Comparison of ENCODE assay signal across 14 cellular contexts in the genomic region with DNA sequence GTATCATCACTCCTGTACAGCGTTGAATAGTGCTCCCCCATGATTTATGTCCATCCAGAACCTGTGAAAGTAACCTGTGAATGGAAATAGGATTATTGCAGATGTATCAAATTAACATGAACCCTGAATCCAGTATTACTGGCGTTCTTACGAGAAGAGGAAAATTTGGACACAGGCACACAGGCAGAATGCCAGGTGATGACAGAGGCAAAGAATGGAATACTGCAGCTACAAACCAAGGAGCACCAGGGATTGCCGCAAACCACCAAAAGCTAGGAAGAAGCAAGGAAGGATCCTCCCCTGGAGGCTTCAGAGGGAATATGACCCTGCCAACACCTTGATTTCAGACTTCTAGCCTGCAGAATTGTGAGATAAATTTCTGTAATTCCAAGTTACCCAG.
DNase-seq lines count a peak whose midpoint lies in the region; ATAC-seq and TF ChIP-seq lines count a peak whose summit lies in the region.
"Had no signal": no experiment of that assay in that cellular context is flagged by ENCODE, and none has a peak within 500 bp of the region (broad histone marks: within the 10 kb centered on the region; RNA-seq: fewer than 3 reads in every experiment).

No MANE protein-coding gene starts in this region.

- H3K4me1 Mint-ChIP-seq in endodermal cell (peaks cover 6% of the 10 kb centered on the region), nephron progenitor cell (peaks cover 35% of the 10 kb centered on the region)

- TF ChIP-seq CTCF in endodermal cell (conservative IDR thresholded peaks at IDR 0.05), result peak; percentile 17
- TF ChIP-seq CTCF in right atrium auricular region (IDR thresholded peaks at IDR 0.05), result no peak
- no peak for TF ChIP-seq CTCF in testis (IDR thresholded peaks at IDR 0.05)
- TF ChIP-seq CTCF in nephron progenitor cell (IDR thresholded peaks at IDR 0.05), result no peak

- DNase-seq in MG63 (peak; percentile 61), endodermal cell (no peak), right atrium auricular region (ENCODE audit: low spot score) (peak; percentile 83), testis (peak; percentile 58), nephron progenitor cell (no peak), NCI-H1048 (lab: John Stamatoyannopoulos, UW) (no peak)
- no peak for DNase-seq in activated CD8-positive, alpha-beta memory T cell treated with anti-CD3 and anti-CD28 coated beads, Interleukin-2, amount 50 U/mL, for 4 hours
- DNase-seq: activated B cell treated with CpG ODN at 0.5 μM for 24 hours, DND-41, esophagus squamous epithelium, NCI-H1092 treated with DMSO at 0.1 percent for 48 hours, upper lobe of left lung had no signal

- H3K27ac ChIP-seq in endodermal cell (ENCODE audit: low read depth, low read length) (no peak overlapping the region), right atrium auricular region (peak overlapping the region; percentile 68 to 91), testis (no peak overlapping the region)
- H3K27ac ChIP-seq: upper lobe of left lung had no signal

- no peaks in the 10 kb centered on the region for H3K4me1 ChIP-seq in endodermal cell (ENCODE audit: control insufficient read depth, insufficient read depth, low read length)
- peaks cover 0 to 47% of the 10 kb centered on the region in 2 donors for H3K4me1 ChIP-seq in right atrium auricular region
- no peaks in the 10 kb centered on the region for H3K4me1 ChIP-seq in testis

- H3K27ac Mint-ChIP-seq in endodermal cell (no peak overlapping the region), nephron progenitor cell (no peak overlapping the region)
- H3K27ac Mint-ChIP-seq: activated B cell treated with CpG ODN at 0.5 μM for 24 hours; activated naive CD4-positive, alpha-beta T cell treated with anti-CD3 and anti-CD28 coated beads, Interleukin-2, amount 50 U/mL, for 24 hours had no signal

- 66 to 100% methylated on average over 2 to 3 of the region's 4 CpGs for WGBS in endodermal cell (ENCODE audit: insufficient coverage in 1 of 2, insufficient read length in 1 of 2), 2 experiments
- WGBS in testis, 2 donors, result 53 to 78% methylated on average over 4 of the region's 4 CpGs

- intact Hi-C loops in testis (cut with DNase I; ENCODE audit: low total_unique reads), result no loop called here

- no peaks in the 10 kb centered on the region for H3K36me3 ChIP-seq in MG63
- no peaks in the 10 kb centered on the region for H3K36me3 ChIP-seq in endodermal cell (ENCODE audit: control insufficient read depth, insufficient read depth, low read length)
- H3K36me3 ChIP-seq in right atrium auricular region, result no peaks in the 10 kb centered on the region
- H3K36me3 ChIP-seq in testis (ENCODE audit: low read depth, missing control alignments), result no peaks in the 10 kb centered on the region
- H3K36me3 ChIP-seq: esophagus squamous epithelium, upper lobe of left lung had no signal

- H3K9ac ChIP-seq in endodermal cell (ENCODE audit: extremely low read depth, low read length, poor library complexity, severe bottlenecking), result no peak overlapping the region

- H3K4me3 Mint-ChIP-seq in endodermal cell (no peak overlapping the region), nephron progenitor cell (no peak overlapping the region)
- H3K4me3 Mint-ChIP-seq: activated B cell treated with CpG ODN at 0.5 μM for 24 hours; activated naive CD4-positive, alpha-beta T cell treated with anti-CD3 and anti-CD28 coated beads, Interleukin-2, amount 50 U/mL, for 24 hours had no signal

- H3K9me3 Mint-ChIP-seq in endodermal cell, result no peaks in the 10 kb centered on the region
- peaks cover 9% of the 10 kb centered on the region for H3K9me3 Mint-ChIP-seq in nephron progenitor cell
- H3K9me3 Mint-ChIP-seq: activated B cell treated with CpG ODN at 0.5 μM for 24 hours; activated naive CD4-positive, alpha-beta T cell treated with anti-CD3 and anti-CD28 coated beads, Interleukin-2, amount 50 U/mL, for 24 hours had no signal

- H3K27me3 Mint-ChIP-seq in endodermal cell (ENCODE audit: insufficient read depth), result peaks cover 42% of the 10 kb centered on the region
- no peaks in the 10 kb centered on the region for H3K27me3 Mint-ChIP-seq in nephron progenitor cell (ENCODE audit: low read depth, poor library complexity)

- no peak for ATAC-seq in HG02840 (IDR thresholded peaks at IDR 0.05; ENCODE audit: low FRiP score, unreplicated experiment)

- H3K4me3 ChIP-seq in MG63 (no peak overlapping the region), endodermal cell (ENCODE audit: low read length) (no peak overlapping the region), right atrium auricular region (no peak overlapping the region), testis (no peak overlapping the region)
- H3K4me3 ChIP-seq: esophagus squamous epithelium, upper lobe of left lung had no signal

- H3K27me3 ChIP-seq in MG63 (no peaks in the 10 kb centered on the region), endodermal cell (ENCODE audit: control insufficient read depth, insufficient read depth, low read length, poor library complexity, severe bottlenecking) (peaks cover 15% of the 10 kb centered on the region), right atrium auricular region (no peaks in the 10 kb centered on the region), testis (no peaks in the 10 kb centered on the region)
- H3K27me3 ChIP-seq: upper lobe of left lung had no signal

- H3K36me3 Mint-ChIP-seq in endodermal cell (ENCODE audit: low read depth), result no peaks in the 10 kb centered on the region
- no peaks in the 10 kb centered on the region for H3K36me3 Mint-ChIP-seq in nephron progenitor cell (ENCODE audit: low read depth)
- H3K36me3 Mint-ChIP-seq: activated naive CD4-positive, alpha-beta T cell treated with anti-CD3 and anti-CD28 coated beads, Interleukin-2, amount 50 U/mL, for 24 hours had no signal

- TF ChIP-seq POLR2A in testis (IDR thresholded peaks at IDR 0.05), result no peak

- H3K9me3 ChIP-seq in MG63 (no peaks in the 10 kb centered on the region), endodermal cell (ENCODE audit: control insufficient read depth, low read length) (no peaks in the 10 kb centered on the region), right atrium auricular region (no peaks in the 10 kb centered on the region), testis (no peaks in the 10 kb centered on the region)
- H3K9me3 ChIP-seq: esophagus squamous epithelium, upper lobe of left lung had no signal

Comparison
In these comparisons a context has a peak if more than half of its experiments do, and no peak if none do; other contexts are left out.
1. DNase-seq: peak in MG63 (single experiment), right atrium auricular region (single experiment) and testis (single experiment); none in endodermal cell (single experiment), nephron progenitor cell (single experiment), NCI-H1048 (single experiment) and activated CD8-positive, alpha-beta memory T cell treated with anti-CD3 and anti-CD28 coated beads, Interleukin-2, amount 50 U/mL, for 4 hours (single experiment).
2. H3K27ac ChIP-seq: peak in right atrium auricular region (2 of 2); none in endodermal cell (single experiment) and testis (0 of 2).